2 cellular contexts compared by ENCODE assay signal in the genomic region with DNA sequence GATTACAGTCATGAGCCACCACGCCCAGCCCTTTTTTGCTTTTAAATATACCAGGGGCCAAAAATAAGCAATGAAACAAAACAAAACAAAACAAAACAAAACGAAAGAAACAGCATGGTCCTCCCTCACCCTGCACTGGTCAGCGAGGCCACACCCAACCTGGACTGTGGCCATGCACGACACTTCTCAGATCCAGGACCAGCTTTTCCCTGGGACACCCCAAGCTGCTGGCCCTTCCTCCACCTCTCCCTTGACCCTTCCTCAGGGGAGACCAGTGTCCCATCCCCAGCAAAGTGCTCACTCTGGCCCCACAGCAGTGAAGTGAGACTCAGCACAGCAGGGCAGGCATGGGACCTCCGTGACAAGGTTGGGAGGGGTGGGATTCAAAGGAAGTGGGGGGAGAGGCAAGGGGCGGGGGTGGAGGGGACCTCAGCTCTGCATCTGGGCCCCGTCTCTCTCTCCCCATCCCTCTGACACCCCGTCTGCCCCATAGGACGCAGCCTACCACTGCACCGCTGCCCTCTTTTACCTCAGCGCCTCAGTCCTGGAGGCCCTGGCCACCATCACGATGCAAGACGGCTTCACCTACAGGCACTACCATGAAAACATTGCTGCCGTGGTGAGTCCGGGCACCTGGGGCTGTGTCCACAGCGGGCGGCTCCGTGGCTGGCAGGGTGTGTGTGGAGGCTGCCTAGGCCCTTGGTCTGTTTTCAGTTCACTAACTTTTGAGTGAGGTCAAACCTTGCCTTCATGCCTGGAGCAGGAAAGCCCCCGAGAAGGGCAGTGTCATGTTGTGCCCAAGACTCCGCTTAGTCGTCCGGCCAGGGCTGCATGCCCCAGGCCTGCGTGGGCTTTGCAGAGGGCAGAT.
TF ChIP-seq lines count a peak whose summit lies in the region.

No MANE protein-coding gene starts in this region.

TF ChIP-seq in IMR-90, 13 proteins besides CTCF, POLR2A, EP300 and RAD21:
- TF ChIP-seq RCOR1 (IDR thresholded peaks at IDR 0.05; ENCODE audit: insufficient replicate concordance, low read length): no peak
- TF ChIP-seq MAFK (IDR thresholded peaks at IDR 0.05; ENCODE audit: low read depth, low read length): no peak
- no peak for TF ChIP-seq MXI1 (IDR thresholded peaks at IDR 0.05; ENCODE audit: borderline replicate concordance, low read depth, low read length)
- TF ChIP-seq RFX5 (IDR thresholded peaks at IDR 0.05; ENCODE audit: low read depth, low read length): no peak

TF ChIP-seq in GM12878, 131 proteins besides CTCF, POLR2A, EP300 and RAD21:
- no peak for TF ChIP-seq SMAD1 (IDR thresholded peaks at IDR 0.05; ENCODE audit: low read depth, partially characterized antibody)
- TF ChIP-seq, protein P1, sequence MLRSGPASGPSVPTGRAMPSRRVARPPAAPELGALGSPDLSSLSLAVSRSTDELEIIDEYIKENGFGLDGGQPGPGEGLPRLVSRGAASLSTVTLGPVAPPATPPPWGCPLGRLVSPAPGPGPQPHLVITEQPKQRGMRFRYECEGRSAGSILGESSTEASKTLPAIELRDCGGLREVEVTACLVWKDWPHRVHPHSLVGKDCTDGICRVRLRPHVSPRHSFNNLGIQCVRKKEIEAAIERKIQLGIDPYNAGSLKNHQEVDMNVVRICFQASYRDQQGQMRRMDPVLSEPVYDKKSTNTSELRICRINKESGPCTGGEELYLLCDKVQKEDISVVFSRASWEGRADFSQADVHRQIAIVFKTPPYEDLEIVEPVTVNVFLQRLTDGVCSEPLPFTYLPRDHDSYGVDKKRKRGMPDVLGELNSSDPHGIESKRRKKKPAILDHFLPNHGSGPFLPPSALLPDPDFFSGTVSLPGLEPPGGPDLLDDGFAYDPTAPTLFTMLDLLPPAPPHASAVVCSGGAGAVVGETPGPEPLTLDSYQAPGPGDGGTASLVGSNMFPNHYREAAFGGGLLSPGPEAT (IDR thresholded peaks at IDR 0.05; ENCODE audit: low read depth): no peak
- no peak for TF ChIP-seq SMAD5 (IDR thresholded peaks at IDR 0.05; ENCODE audit: low read depth)
